20 cellular contexts compared by ENCODE assay signal in genomic region chr4:39587881-39588280, GRCh38. TPM values are rescaled to one million over a fixed set of nuclear protein-coding genes. Genes with fewer than 3 reads are reported as not detected.
DNase-seq lines count a peak whose midpoint lies in the region; FAIRE-seq and TF ChIP-seq lines count a peak whose summit lies in the region.
"Had no signal": no experiment of that assay in that cellular context is flagged by ENCODE, and none has a peak within 500 bp of the region (broad histone marks: within the 10 kb centered on the region; RNA-seq: fewer than 3 reads in every experiment).

No MANE protein-coding gene starts in this region.

- peaks cover 4% of the 10 kb centered on the region for H3K36me3 Mint-ChIP-seq in astrocyte (ENCODE audit: low read depth, unreplicated experiment)

- H3K4me3 Mint-ChIP-seq in astrocyte (ENCODE audit: unreplicated experiment), result no peak overlapping the region
- H3K4me3 Mint-ChIP-seq: nephron; T-helper 2 cell treated with Interferon-gamma antibody and Interleukin-4, amounts not matched to agents 5 μg/mL and 100 μg/mL, for 36 hours had no signal

- H3K4me3 ChIP-seq in astrocyte (ENCODE audit: insufficient read depth, low read depth, low read length), result no peak overlapping the region
- H3K4me3 ChIP-seq in foreskin fibroblast (ENCODE audit: low read depth in 1 of 2, low read length in 2 of 2), result no peak overlapping the region
- H3K4me3 ChIP-seq in testis, result no peak overlapping the region
- H3K4me3 ChIP-seq: BLaER1, esophagus squamous epithelium, lung had no signal

- TF ChIP-seq CTCF in astrocyte (IDR thresholded peaks at IDR 0.05; ENCODE audit: insufficient read depth, low read depth, low read length), result no peak
- no peak for TF ChIP-seq CTCF in foreskin fibroblast (IDR thresholded peaks at IDR 0.05; ENCODE audit: low read depth, low read length)
- no peak for TF ChIP-seq CTCF in testis (IDR thresholded peaks at IDR 0.05)

- peak overlapping the region; percentile 28 for H3K9ac ChIP-seq in astrocyte (ENCODE audit: low read length)
- H3K9ac ChIP-seq: BLaER1 had no signal

- H3K4me1 ChIP-seq in astrocyte (ENCODE audit: insufficient read depth, low read length) (peaks cover 8% of the 10 kb centered on the region), testis (peaks cover 6% of the 10 kb centered on the region)
- H3K4me1 ChIP-seq: BLaER1, esophagus squamous epithelium had no signal

- H3K27me3 Mint-ChIP-seq in astrocyte (ENCODE audit: low read depth, unreplicated experiment), result no peaks in the 10 kb centered on the region

- peak overlapping the region; percentile 90 for H3K27ac Mint-ChIP-seq in astrocyte (ENCODE audit: unreplicated experiment)
- H3K27ac Mint-ChIP-seq: nephron; T-helper 2 cell treated with Interferon-gamma antibody and Interleukin-4, amounts not matched to agents 5 μg/mL and 100 μg/mL, for 36 hours had no signal

- intact Hi-C loops in testis (cut with DNase I; ENCODE audit: low total_unique reads), result no loop called here

- H3K4me2 ChIP-seq in astrocyte (ENCODE audit: low read length), result peak overlapping the region; percentile 39
- H3K4me2 ChIP-seq: BLaER1 had no signal

- 86% methylated on average over 3 of the region's 3 CpGs for whole genome bisulfite sequencing in testis, 2 donors

- H3K27me3 ChIP-seq in astrocyte (ENCODE audit: insufficient read depth, low read length) (no peaks in the 10 kb centered on the region), testis (no peaks in the 10 kb centered on the region)
- H3K27me3 ChIP-seq: BLaER1, esophagus squamous epithelium had no signal

- peak; percentile 78 for DNase-seq in EH (ENCODE audit: low read depth)
- DNase-seq in astrocyte (ENCODE audit: low read depth), result peak; percentile 88
- DNase-seq in foreskin fibroblast, result peak; percentile 65 to 77
- DNase-seq in pulmonary artery endothelial cell (ENCODE audit: low read depth, low spot score), result peak; percentile 41
- no peak for DNase-seq in DMS 273 treated with DMSO at 0.1 percent for 48 hours (lab: John Stamatoyannopoulos, UW)
- DNase-seq in OCI-M2 (lab: John Stamatoyannopoulos, UW; ENCODE audit: unreplicated experiment), result no peak
- no peak for DNase-seq in testis
- DNase-seq in COLO829 (ENCODE audit: low spot score), result no peak
- DNase-seq: activated CD4-positive, CD25-positive, alpha-beta regulatory T cell treated with anti-CD3 and anti-CD28 coated beads, Interleukin-2, amount 50 U/mL, for 72 hours; activated effector memory CD4-positive, alpha-beta T cell treated with Interleukin-2 at 50 U/mL for 16 hours; aorta; esophagus squamous epithelium; HCEC 1CT; NCI-H2029 treated with DMSO at 0.1 percent for 48 hours; NCI-H524; PC-3 had no signal

- no peak for TF ChIP-seq POLR2A in testis (IDR thresholded peaks at IDR 0.05)

- H3K9me3 Mint-ChIP-seq in astrocyte (ENCODE audit: unreplicated experiment), result no peaks in the 10 kb centered on the region
- H3K9me3 Mint-ChIP-seq: nephron; T-helper 2 cell treated with Interferon-gamma antibody and Interleukin-4, amounts not matched to agents 5 μg/mL and 100 μg/mL, for 36 hours had no signal

- no peaks in the 10 kb centered on the region for H3K79me2 ChIP-seq in astrocyte (ENCODE audit: insufficient read depth, low read length)

- no peaks in the 10 kb centered on the region for H3K36me3 ChIP-seq in astrocyte (ENCODE audit: insufficient read depth, low read length)
- H3K36me3 ChIP-seq in testis (ENCODE audit: low read depth, missing control alignments), result no peaks in the 10 kb centered on the region

- H3K9me3 ChIP-seq in astrocyte (ENCODE audit: insufficient read depth, low read depth, low read length), result no peaks in the 10 kb centered on the region
- H3K9me3 ChIP-seq in testis, result no peaks in the 10 kb centered on the region
- H3K9me3 ChIP-seq: BLaER1, esophagus squamous epithelium had no signal

- peaks cover 10% of the 10 kb centered on the region for H3K4me1 Mint-ChIP-seq in astrocyte (ENCODE audit: low read depth, unreplicated experiment)
- H3K4me1 Mint-ChIP-seq: nephron had no signal

- peak; percentile 89 for FAIRE-seq in astrocyte (lab: Jason Lieb, UNC)

- peak overlapping the region; percentile 12 for H2AFZ ChIP-seq in astrocyte (ENCODE audit: low read depth, low read length)

- peak overlapping the region; percentile 77 for H3K27ac ChIP-seq in astrocyte (ENCODE audit: low read depth, low read length)
- no peak overlapping the region for H3K27ac ChIP-seq in testis
- H3K27ac ChIP-seq: BLaER1, esophagus squamous epithelium had no signal

- no peaks in the 10 kb centered on the region for H4K20me1 ChIP-seq in astrocyte (ENCODE audit: insufficient read depth, low read length)
- H4K20me1 ChIP-seq: BLaER1 had no signal

RNA-seq across cellular contexts. Expression of gene SMIM14, which starts 50.8 kb away (rescaled TPM):
- 27.2 and 28.3 TPM in 2 replicates for total RNA-seq in astrocyte
- total RNA-seq in pulmonary artery endothelial cell, result 13.5 and 16.0 TPM in 2 replicates
- 10 to 100 TPM; 20.4 to 32.0 TPM for total RNA-seq in testis
- polyA plus RNA-seq in testis (ENCODE audit: insufficient read depth, low read depth, low replicate concordance), result 73.8 TPM

Comparison
In these comparisons a context has a peak if more than half of its experiments do, and no peak if none do; other contexts are left out.
1. DNase-seq: peak in EH (single experiment), astrocyte (single experiment), foreskin fibroblast (2 of 2) and pulmonary artery endothelial cell (single experiment); none in DMS 273 treated with DMSO at 0.1 percent for 48 hours (single experiment), OCI-M2 (single experiment), testis (single experiment) and COLO829 (single experiment).